In genomic region chr2:232210306-232210705, GRCh38 we compare ENCODE assay signal across 33 cellular contexts.
"Had no signal": no experiment of that assay in that cellular context is flagged by ENCODE, and none has a peak within 500 bp of the region (broad histone marks: within the 10 kb centered on the region; RNA-seq: fewer than 3 reads in every experiment).

No MANE protein-coding gene starts in this region.

- FAIRE-seq: astrocyte, colon, frontal cortex had no signal

- H3K27ac ChIP-seq: brain microvascular endothelial cell, epithelial cell of prostate, esophagus squamous epithelium, WERI-Rb-1 had no signal

- DNase-seq: activated B cell treated with CpG ODN at 0.5 μM for 24 hours; activated CD4-positive, alpha-beta T cell treated with anti-CD3 and anti-CD28 coated beads for 48 hours; activated CD4-positive, alpha-beta T cell treated with anti-CD3 and anti-CD28 coated beads, Interleukin-2, amount 50 U/mL, for 1 hour; activated CD4-positive, alpha-beta T cell treated with anti-CD3 and anti-CD28 coated beads, Interleukin-2, amount 50 U/mL, for 48 hours; activated CD8-positive, alpha-beta memory T cell treated with anti-CD3 and anti-CD28 coated beads for 24 hours; activated CD8-positive, alpha-beta T cell treated with anti-CD3 and anti-CD28 coated beads for 36 hours; activated effector memory CD4-positive, alpha-beta T cell treated with Interleukin-2 at 50 U/mL for 16 hours; activated gamma-delta T cell treated with Interleukin-2 at 50 U/mL for 16 hours; activated naive CD4-positive, alpha-beta T cell treated with anti-CD3 and anti-CD28 coated beads, Interleukin-2, amount 50 U/mL, for 16 hours; activated naive CD4-positive, alpha-beta T cell treated with Interleukin-2 at 50 U/mL for 16 hours; activated T-cell treated with anti-CD3 and anti-CD28 coated beads, Interleukin-2, amount 50 U/mL, for 4 hours; amniotic stem cell; anterior cingulate cortex; brain microvascular endothelial cell; caudate nucleus; cortex of kidney; dermis blood vessel endothelial cell; effector CD4-positive, alpha-beta T cell; effector memory CD8-positive, alpha-beta T cell; esophagus squamous epithelium; head of caudate nucleus; T-helper 1 cell; T-helper 17 cell; T1000; WERI-Rb-1 had no signal

- H3K9me3 ChIP-seq: esophagus squamous epithelium had no signal

- H3K36me3 ChIP-seq: brain microvascular endothelial cell, WERI-Rb-1 had no signal

- H3K27me3 ChIP-seq: brain microvascular endothelial cell, esophagus squamous epithelium had no signal

- H3K27me3 Mint-ChIP-seq: activated B cell treated with CpG ODN at 0.5 μM for 24 hours; activated CD8-positive, alpha-beta T cell treated with anti-CD3 and anti-CD28 coated beads for 36 hours; activated naive CD8-positive, alpha-beta T cell; activated T-helper 17 cell treated with anti-CD3 and anti-CD28 coated beads, Interleukin-2, amount 50 U/mL, for 72 hours; effector memory CD8-positive, alpha-beta T cell; T-helper 17 cell had no signal

- H3K4me3 Mint-ChIP-seq: activated B cell treated with CpG ODN at 0.5 μM for 24 hours; activated CD8-positive, alpha-beta T cell treated with anti-CD3 and anti-CD28 coated beads for 36 hours; activated naive CD8-positive, alpha-beta T cell; activated T-cell treated with anti-CD3 and anti-CD28 coated beads, Interleukin-2, amount 50 U/mL, for 4 hours; activated T-helper 17 cell treated with anti-CD3 and anti-CD28 coated beads, Interleukin-2, amount 50 U/mL, for 72 hours; effector memory CD8-positive, alpha-beta T cell; T-helper 17 cell; T-helper 2 cell treated with Interferon-gamma antibody and Interleukin-4, amounts not matched to agents 5 μg/mL and 100 μg/mL, for 36 hours had no signal

- H3K4me3 ChIP-seq: esophagus squamous epithelium had no signal

- ATAC-seq: activated CD4-positive, CD25-positive, alpha-beta regulatory T cell treated with anti-CD3 and anti-CD28 coated beads, Interleukin-2, amount 50 U/mL, for 24 hours; activated CD8-positive, alpha-beta T cell treated with anti-CD3 and anti-CD28 coated beads for 36 hours; activated T-cell treated with anti-CD3 and anti-CD28 coated beads, Interleukin-2, amount 50 U/mL, for 4 hours; activated T-helper 17 cell treated with anti-CD3 and anti-CD28 coated beads, Interleukin-2, amount 50 U/mL, for 72 hours; effector memory CD8-positive, alpha-beta T cell; T-helper 17 cell had no signal

- H3K9me3 Mint-ChIP-seq: activated B cell treated with CpG ODN at 0.5 μM for 24 hours; activated CD8-positive, alpha-beta T cell treated with anti-CD3 and anti-CD28 coated beads for 36 hours; activated T-cell treated with anti-CD3 and anti-CD28 coated beads, Interleukin-2, amount 50 U/mL, for 4 hours; activated T-helper 17 cell treated with anti-CD3 and anti-CD28 coated beads, Interleukin-2, amount 50 U/mL, for 72 hours; effector memory CD8-positive, alpha-beta T cell; T-helper 2 cell treated with Interferon-gamma antibody and Interleukin-4, amounts not matched to agents 5 μg/mL and 100 μg/mL, for 36 hours had no signal

- H3K27ac Mint-ChIP-seq: activated B cell treated with CpG ODN at 0.5 μM for 24 hours; activated CD8-positive, alpha-beta T cell treated with anti-CD3 and anti-CD28 coated beads for 36 hours; activated naive CD8-positive, alpha-beta T cell; activated T-helper 17 cell treated with anti-CD3 and anti-CD28 coated beads, Interleukin-2, amount 50 U/mL, for 72 hours; effector memory CD8-positive, alpha-beta T cell; T-helper 17 cell; T-helper 2 cell treated with Interferon-gamma antibody and Interleukin-4, amounts not matched to agents 5 μg/mL and 100 μg/mL, for 36 hours had no signal
